ENCODE assay signal across 2 cellular contexts in the genomic region with DNA sequence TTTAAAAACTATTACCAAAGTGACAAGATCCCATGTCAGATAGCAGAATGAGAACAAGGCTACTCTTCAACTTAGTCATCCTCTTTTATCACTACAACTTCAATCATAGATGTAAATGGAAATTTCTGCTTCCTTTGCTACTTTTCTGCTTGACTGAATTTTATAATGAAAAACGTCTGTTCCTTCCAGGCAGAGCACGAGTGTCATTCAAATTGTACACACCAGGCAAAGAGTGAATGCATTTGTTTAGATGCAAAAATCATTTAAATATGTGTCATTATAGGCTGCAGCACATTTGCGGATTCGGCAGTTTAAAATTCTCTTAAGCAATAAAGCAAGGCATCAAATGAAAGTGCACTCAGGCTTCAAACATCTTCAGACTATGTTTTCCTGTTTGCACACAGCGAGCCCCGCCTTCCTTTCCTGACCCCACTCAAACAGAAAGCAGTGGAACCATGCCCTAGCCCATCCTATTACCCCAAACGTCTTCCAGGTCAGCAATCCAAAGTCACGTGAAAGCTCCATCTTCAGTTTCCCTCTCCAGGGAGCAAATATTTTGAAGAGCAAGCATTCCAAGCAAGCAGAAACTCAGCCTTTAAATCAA.
A peak's percentile ranks its signal among the peaks of the same experiment; 100 is the strongest.
TF ChIP-seq lines count a peak whose summit lies in the region.

No MANE protein-coding gene starts in this region.

TF ChIP-seq in SK-N-SH, 30 proteins besides CTCF, POLR2A, EP300 and RAD21:
- TF ChIP-seq RCOR1 (IDR thresholded peaks at IDR 0.05; ENCODE audit: low read length) (0 out of 2 replicates have a peak, but pooled peaks have one; percentile 7), GATA2 (CRISPR knock-in tag; IDR thresholded peaks at IDR 0.05) (peak; percentile 31; the same call in 1 of the 2 replicates), TEAD4 (IDR thresholded peaks at IDR 0.05; ENCODE audit: borderline replicate concordance, insufficient read depth) (no peak), TCF12 (IDR thresholded peaks at IDR 0.05) (peak; percentile 53)

TF ChIP-seq in endothelial cell of umbilical vein, 7 proteins besides CTCF, POLR2A, EP300 and RAD21:
- TF ChIP-seq FOS (IDR thresholded peaks at IDR 0.05; ENCODE audit: borderline replicate concordance, insufficient read depth, low read length) (no peak), GATA2 (IDR thresholded peaks at IDR 0.05; ENCODE audit: insufficient read depth, insufficient read length, low read depth, low read length) (no peak), MYC (IDR thresholded peaks at IDR 0.05; ENCODE audit: low read depth, low read length) (no peak), JUN (IDR thresholded peaks at IDR 0.05; ENCODE audit: borderline replicate concordance, insufficient read depth, insufficient read length, low read depth) (no peak), MAX (IDR thresholded peaks at IDR 0.05; ENCODE audit: insufficient read depth, insufficient read length) (no peak), POLR2AphosphoS5 (IDR thresholded peaks at IDR 0.05; ENCODE audit: insufficient read depth, low read depth, low read length) (no peak), EZH2 (IDR thresholded peaks at IDR 0.05; ENCODE audit: borderline replicate concordance, low read depth, low read length, severe bottlenecking) (no peak)
